ENCODE assay signal across 8 cellular contexts in genomic region chr19:43820098-43820860, GRCh38. TPM values are rescaled to one million over a fixed set of nuclear protein-coding genes. Genes with fewer than 3 reads are reported as not detected.
DNase-seq lines count a peak whose midpoint lies in the region; ATAC-seq and TF ChIP-seq lines count a peak whose summit lies in the region.

No MANE protein-coding gene starts in this region.

- peaks cover 43% of the 10 kb centered on the region for H3K27me3 Mint-ChIP-seq in stimulated activated memory B cell treated with anti-CD40 and anti-IgM and Interleukin-4, amounts not matched to agents 10 μg/mL and 1 μg/mL and 100 μg/mL, for 72 hours

- DNase-seq in AG04450 (ENCODE audit: low read depth, low spot score) (peak; percentile 7), NCI-H2171 (lab: John Stamatoyannopoulos, UW) (peak; percentile 69), breast epithelium (ENCODE audit: low spot score in 2 of 2) (peak in 1 of 2 donors; percentile 52), kidney tubule cell (ENCODE audit: low spot score) (peak; percentile 22), D341Med (ENCODE audit: low spot score) (no peak), GM19238 (ENCODE audit: insufficient read length, low spot score) (no peak)

- H3K9me3 ChIP-seq in AG04450 (ENCODE audit: control insufficient read depth, insufficient read depth, low read length) (peaks cover 7% of the 10 kb centered on the region), breast epithelium (no peaks in the 10 kb centered on the region)

- POLR2A ChIA-PET in AG04450 (lab: Yijun Ruan, JAX): no interaction called here

- H3K36me3 Mint-ChIP-seq in stimulated activated memory B cell treated with anti-CD40 and anti-IgM and Interleukin-4, amounts not matched to agents 10 μg/mL and 1 μg/mL and 100 μg/mL, for 72 hours: no peaks in the 10 kb centered on the region

- CTCF ChIA-PET in AG04450 (lab: Charles Lee): interaction anchor here (0.9 to 2.0 kb wide), 3 partner anchors 10 to 265 kb away, joined by 3 to 16 read pairs (median 3); no protein-coding TSS in a partner anchor

- H3K36me3 ChIP-seq in breast epithelium: no peaks in the 10 kb centered on the region

- H3K27ac ChIP-seq in AG04450 (ENCODE audit: low read depth, low read length) (no peak overlapping the region), breast epithelium (no peak overlapping the region)

- H3K4me1 ChIP-seq in breast epithelium: no peaks in the 10 kb centered on the region

- no peak for TF ChIP-seq POLR2A in breast epithelium (IDR thresholded peaks at IDR 0.05)

- H3K4me1 Mint-ChIP-seq in stimulated activated memory B cell treated with anti-CD40 and anti-IgM and Interleukin-4, amounts not matched to agents 10 μg/mL and 1 μg/mL and 100 μg/mL, for 72 hours: peaks cover 9% of the 10 kb centered on the region

- peak; percentile 41 for ATAC-seq in stimulated activated memory B cell treated with anti-CD40 and anti-IgM and Interleukin-4, amounts not matched to agents 10 μg/mL and 1 μg/mL and 100 μg/mL, for 72 hours
- ATAC-seq in HG02623 (IDR thresholded peaks at IDR 0.05; ENCODE audit: unreplicated experiment): no peak

- H3K4me3 Mint-ChIP-seq in stimulated activated memory B cell treated with anti-CD40 and anti-IgM and Interleukin-4, amounts not matched to agents 10 μg/mL and 1 μg/mL and 100 μg/mL, for 72 hours: peak overlapping the region; percentile 84

- H3K27me3 ChIP-seq in AG04450 (ENCODE audit: control insufficient read depth, insufficient read depth, low read length): peaks cover 4% of the 10 kb centered on the region
- no peaks in the 10 kb centered on the region for H3K27me3 ChIP-seq in breast epithelium

- TF ChIP-seq CTCF in AG04450 (IDR thresholded peaks at IDR 0.05; ENCODE audit: low read depth, low read length): no peak
- TF ChIP-seq CTCF in breast epithelium (IDR thresholded peaks at IDR 0.05): no peak

- H3K4me3 ChIP-seq in AG04450 (ENCODE audit: low read depth, low read length): peak overlapping the region; percentile 70
- H3K4me3 ChIP-seq in breast epithelium: peak overlapping the region; percentile 30 to 70 (median 58)

- H3K27ac Mint-ChIP-seq in stimulated activated memory B cell treated with anti-CD40 and anti-IgM and Interleukin-4, amounts not matched to agents 10 μg/mL and 1 μg/mL and 100 μg/mL, for 72 hours: no peak overlapping the region

- intact Hi-C loops in breast epithelium (cut with DNase I; ENCODE audit: low total_unique reads): no loop called here

- H3K9me3 Mint-ChIP-seq in stimulated activated memory B cell treated with anti-CD40 and anti-IgM and Interleukin-4, amounts not matched to agents 10 μg/mL and 1 μg/mL and 100 μg/mL, for 72 hours: peaks cover 12% of the 10 kb centered on the region

RNA-seq across cellular contexts. Expression of gene ZNF283, which starts 6.8 kb away (rescaled TPM):
- polyA plus RNA-seq in AG04450 (2011; rRNA removed): 5.6 and 7.9 TPM in 2 replicates
- polyA minus RNA-seq in AG04450 (2011; rRNA and poly(A)+ RNA removed): 11.0 and 13.2 TPM in 2 replicates
- 10 to 100 TPM in 2 of 3 donors, 1 to 10 TPM in 1; 6.9 to 19.6 (median 13.8) TPM for total RNA-seq in breast epithelium

RNA-seq across cellular contexts. Expression of gene LYPD5, which starts 18.0 kb away (rescaled TPM):
- 0.66 and 0.88 TPM in 2 replicates for polyA plus RNA-seq in AG04450 (2011; rRNA removed)
- polyA minus RNA-seq in AG04450 (2011; rRNA and poly(A)+ RNA removed): 0.43 and 0.97 TPM in 2 replicates
- 1 to 10 TPM in 2 of 3 donors, under 1 TPM in 1; 0.48 to 7.2 (median 6.2) TPM for total RNA-seq in breast epithelium

RNA-seq across cellular contexts. Expression of gene KCNN4, which starts 39.5 kb away (rescaled TPM):
- polyA plus RNA-seq in AG04450 (2011; rRNA removed): 0.12 and 0.32 TPM in 2 replicates
- polyA minus RNA-seq in AG04450 (2011; rRNA and poly(A)+ RNA removed): 0.23 and 0.35 TPM in 2 replicates
- 10 to 100 TPM in 2 of 3 donors, 1 to 10 TPM in 1; 1.9 to 61.9 (median 28.2) TPM for total RNA-seq in breast epithelium

Comparison
In these comparisons a context has a peak if more than half of its experiments do, and no peak if none do; other contexts are left out.
1. DNase-seq: peak in AG04450 (single experiment), NCI-H2171 (single experiment) and kidney tubule cell (single experiment); none in D341Med (single experiment) and GM19238 (single experiment).